ENCODE assay signal across 8 cellular contexts in genomic region chr7:139620676-139621344, GRCh38.
DNase-seq lines count a peak whose midpoint lies in the region; ATAC-seq and TF ChIP-seq lines count a peak whose summit lies in the region.

No MANE protein-coding gene starts in this region.

- H3K4me1 ChIP-seq in DOHH2 (ENCODE audit: control insufficient read depth, low read length) (no peaks in the 10 kb centered on the region), endodermal cell (ENCODE audit: control insufficient read depth, insufficient read depth, low read length) (peaks cover 5% of the 10 kb centered on the region), ovary (ENCODE audit: insufficient read depth) (no peaks in the 10 kb centered on the region), aorta (ENCODE audit: control insufficient read depth in 1 of 2, insufficient read depth in 2 of 2, low read length in 2 of 2) (no peaks in the 10 kb centered on the region)
- H3K4me1 ChIP-seq in effector memory CD4-positive, alpha-beta T cell (ENCODE audit: control insufficient read depth, insufficient read depth, low read length, poor library complexity, severe bottlenecking), result no peaks in the 10 kb centered on the region

- H3K27ac Mint-ChIP-seq in activated CD4-positive, alpha-beta T cell treated with anti-CD3 and anti-CD28 coated beads, Interleukin-2, amount 10 ng/mL, durations not matched to agents 7 days and 5 days, result no peak overlapping the region
- peak overlapping the region; percentile 23 for H3K27ac Mint-ChIP-seq in endodermal cell

- H3F3A ChIP-seq in DOHH2 (ENCODE audit: control insufficient read depth, insufficient read depth), result no peaks in the 10 kb centered on the region

- no peaks in the 10 kb centered on the region for H3K79me2 ChIP-seq in DOHH2 (ENCODE audit: control insufficient read depth, low read length)

- H3K9me3 Mint-ChIP-seq in activated CD4-positive, alpha-beta T cell treated with anti-CD3 and anti-CD28 coated beads, Interleukin-2, amount 10 ng/mL, durations not matched to agents 7 days and 5 days, result no peaks in the 10 kb centered on the region
- no peaks in the 10 kb centered on the region for H3K9me3 Mint-ChIP-seq in endodermal cell

- H3K4me3 ChIP-seq in DOHH2 (ENCODE audit: low read length) (no peak overlapping the region), endodermal cell (ENCODE audit: low read length) (no peak overlapping the region), ovary (no peak overlapping the region), aorta (ENCODE audit: low read length in 2 of 2) (no peak overlapping the region)
- no peak overlapping the region for H3K4me3 ChIP-seq in effector memory CD4-positive, alpha-beta T cell (ENCODE audit: insufficient read depth, low read depth, low read length, poor library complexity, severe bottlenecking)

- H4K20me1 ChIP-seq in DOHH2 (ENCODE audit: control insufficient read depth, insufficient read depth, low read depth, low read length), result 0 out of 2 replicates have a peak, but pooled peaks cover 4% of the 10 kb centered on the region

- no peaks in the 10 kb centered on the region for H3K36me3 ChIP-seq in DOHH2 (ENCODE audit: control insufficient read depth, low read length)
- peaks cover 79% of the 10 kb centered on the region for H3K36me3 ChIP-seq in endodermal cell (ENCODE audit: control insufficient read depth, insufficient read depth, low read length)
- no peaks in the 10 kb centered on the region for H3K36me3 ChIP-seq in ovary
- H3K36me3 ChIP-seq in effector memory CD4-positive, alpha-beta T cell (ENCODE audit: control insufficient read depth, insufficient read depth, low read length), result peaks cover 8% of the 10 kb centered on the region
- peaks cover 5 to 8% of the 10 kb centered on the region in 2 donors for H3K36me3 ChIP-seq in aorta (ENCODE audit: control insufficient read depth in 1 of 2, insufficient read depth in 2 of 2, low read length in 1 of 2)

- peaks cover 22% of the 10 kb centered on the region for H3K4me1 Mint-ChIP-seq in activated CD4-positive, alpha-beta T cell treated with anti-CD3 and anti-CD28 coated beads, Interleukin-2, amount 10 ng/mL, durations not matched to agents 7 days and 5 days
- H3K4me1 Mint-ChIP-seq in endodermal cell, result peaks cover 2% of the 10 kb centered on the region

- H3K9me2 ChIP-seq in DOHH2 (replicated peaks; ENCODE audit: control insufficient read depth, low read length), result no peaks in the 10 kb centered on the region

- CTCF ChIA-PET in activated CD4-positive, alpha-beta T cell treated with anti-CD3 and anti-CD28 coated beads, Interleukin-2, amount 10 ng/mL, durations not matched to agents 7 days and 5 days (lab: Charles Lee), result interaction anchor here (0.6 to 4.1 kb wide), 10 partner anchors 9 to 797 kb away, joined by 3 to 18 read pairs (median 4); no protein-coding TSS in a partner anchor

- H3K27me3 Mint-ChIP-seq in activated CD4-positive, alpha-beta T cell treated with anti-CD3 and anti-CD28 coated beads, Interleukin-2, amount 10 ng/mL, durations not matched to agents 7 days and 5 days, result no peaks in the 10 kb centered on the region
- no peaks in the 10 kb centered on the region for H3K27me3 Mint-ChIP-seq in endodermal cell (ENCODE audit: insufficient read depth)

- peaks cover 18% of the 10 kb centered on the region for H3K36me3 Mint-ChIP-seq in activated CD4-positive, alpha-beta T cell treated with anti-CD3 and anti-CD28 coated beads, Interleukin-2, amount 10 ng/mL, durations not matched to agents 7 days and 5 days (ENCODE audit: low read depth)
- H3K36me3 Mint-ChIP-seq in endodermal cell (ENCODE audit: low read depth), result peaks cover 66% of the 10 kb centered on the region

- H3K27me3 ChIP-seq in DOHH2 (ENCODE audit: control insufficient read depth, low read length) (no peaks in the 10 kb centered on the region), endodermal cell (ENCODE audit: control insufficient read depth, insufficient read depth, low read length, poor library complexity, severe bottlenecking) (no peaks in the 10 kb centered on the region), ovary (no peaks in the 10 kb centered on the region), aorta (ENCODE audit: control insufficient read depth in 1 of 2, insufficient read depth in 2 of 2, low read length in 1 of 2) (no peaks in the 10 kb centered on the region)
- no peaks in the 10 kb centered on the region for H3K27me3 ChIP-seq in effector memory CD4-positive, alpha-beta T cell (replicated peaks; ENCODE audit: control insufficient read depth, insufficient read depth, low read length, poor library complexity, severe bottlenecking)

- no peak overlapping the region for H3K27ac ChIP-seq in DOHH2 (ENCODE audit: low read depth, low read length)
- no peak overlapping the region for H3K27ac ChIP-seq in endodermal cell (ENCODE audit: low read depth, low read length)
- no peak overlapping the region for H3K27ac ChIP-seq in ovary
- H3K27ac ChIP-seq in effector memory CD4-positive, alpha-beta T cell (ENCODE audit: insufficient read depth, low read length, poor library complexity, severe bottlenecking), result no peak overlapping the region
- no peak overlapping the region for H3K27ac ChIP-seq in aorta (ENCODE audit: low read depth in 1 of 2, low read length in 2 of 2)

- no peak for TF ChIP-seq POLR2A in ovary (IDR thresholded peaks at IDR 0.05)

- intact Hi-C loops in ovary (cut with DNase I), result no loop called here
- intact Hi-C loops in aorta (cut with DNase I), result no loop called here

- H3K4me2 ChIP-seq in DOHH2 (ENCODE audit: low read length), result no peak overlapping the region

- TF ChIP-seq CTCF in DOHH2 (IDR thresholded peaks at IDR 0.05; ENCODE audit: low read depth, low read length, poor library complexity, severe bottlenecking) (peak; percentile 78), endodermal cell (conservative IDR thresholded peaks at IDR 0.05) (peak; percentile 92), ovary (IDR thresholded peaks at IDR 0.05) (peak; percentile 7 to 17 (median 16))

- POLR2A ChIA-PET in activated CD4-positive, alpha-beta T cell treated with anti-CD3 and anti-CD28 coated beads, Interleukin-2, amount 10 ng/mL, durations not matched to agents 7 days and 5 days (lab: Charles Lee), result interaction anchor here (0.6 kb wide), 1 partner anchor 593 kb away, joined by 3 read pairs; no protein-coding TSS in a partner anchor

- ATAC-seq in GM21619 (IDR thresholded peaks at IDR 0.05; ENCODE audit: unreplicated experiment), result peak; percentile 74
- ATAC-seq in aorta (ENCODE audit: low FRiP score), result no peak

- no peak overlapping the region for H3K9ac ChIP-seq in endodermal cell (ENCODE audit: extremely low read depth, low read length, poor library complexity, severe bottlenecking)

- WGBS in endodermal cell (ENCODE audit: insufficient coverage in 1 of 2, insufficient read length in 1 of 2), 2 experiments, result 79 to 100% methylated on average over 1 to 10 of the region's 10 CpGs
- WGBS in ovary, 3 donors, result 89 to 90% (median 90%) methylated on average over 10 of the region's 10 CpGs
- WGBS in aorta, 2 donors, result 82 to 85% methylated on average over 10 of the region's 10 CpGs

- H3K9me3 ChIP-seq in DOHH2 (ENCODE audit: control insufficient read depth, insufficient read depth, low read length) (no peaks in the 10 kb centered on the region), endodermal cell (ENCODE audit: control insufficient read depth, low read length) (no peaks in the 10 kb centered on the region), ovary (no peaks in the 10 kb centered on the region), aorta (ENCODE audit: control insufficient read depth, low read length) (no peaks in the 10 kb centered on the region)
- no peaks in the 10 kb centered on the region for H3K9me3 ChIP-seq in effector memory CD4-positive, alpha-beta T cell (ENCODE audit: control insufficient read depth, low read length)

- no peak overlapping the region for H3K4me3 Mint-ChIP-seq in activated CD4-positive, alpha-beta T cell treated with anti-CD3 and anti-CD28 coated beads, Interleukin-2, amount 10 ng/mL, durations not matched to agents 7 days and 5 days
- no peak overlapping the region for H3K4me3 Mint-ChIP-seq in endodermal cell

- DNase-seq in NCI-H1105 (lab: John Stamatoyannopoulos, UW) (peak; percentile 21), endodermal cell (peak; percentile 93), ovary (peak in 1 of 5 donors; percentile 43), aorta (no peak)
- DNase-seq in activated CD4-positive, alpha-beta T cell treated with anti-CD3 and anti-CD28 coated beads, Interleukin-2, amount 10 ng/mL, durations not matched to agents 7 days and 5 days, result peak; percentile 67
- DNase-seq in effector memory CD4-positive, alpha-beta T cell, result no peak

- TF ChIP-seq EP300 in ovary (IDR thresholded peaks at IDR 0.05), result no peak

Comparison
In these comparisons a context has a peak if more than half of its experiments do, and no peak if none do; other contexts are left out.
1. CTCF ChIP-seq: peak in every context shown above with its lines; median percentile 92 in endodermal cell; 78 in DOHH2; 16 in ovary.
2. DNase-seq: peak in NCI-H1105 (single experiment), activated CD4-positive, alpha-beta T cell treated with anti-CD3 and anti-CD28 coated beads, Interleukin-2, amount 10 ng/mL, durations not matched to agents 7 days and 5 days (single experiment) and endodermal cell (single experiment); none in effector memory CD4-positive, alpha-beta T cell (0 of 3) and aorta (0 of 2).